Comparison of ENCODE assay signal across 23 cellular contexts in the genomic region with DNA sequence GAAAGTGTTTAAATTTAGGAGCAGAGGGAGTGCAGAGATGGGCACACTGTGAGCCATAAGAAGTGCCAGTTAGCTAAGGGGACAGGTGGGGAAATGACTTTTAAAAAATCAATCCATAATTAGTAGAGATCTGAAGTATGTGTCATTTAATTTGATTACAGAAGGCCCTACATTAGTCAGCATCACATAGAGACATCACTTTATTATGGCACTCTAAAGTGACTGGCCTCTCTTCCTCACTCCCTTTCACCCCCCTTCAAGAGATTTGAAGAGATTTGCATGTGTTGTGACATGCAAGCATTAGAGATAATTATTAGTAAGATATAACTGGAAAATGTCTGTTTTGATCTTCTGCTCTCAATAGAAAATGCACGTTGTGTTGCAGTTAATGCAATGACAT.
DNase-seq lines count a peak whose midpoint lies in the region; ATAC-seq, FAIRE-seq and TF ChIP-seq lines count a peak whose summit lies in the region.
"Had no signal": no experiment of that assay in that cellular context is flagged by ENCODE, and none has a peak within 500 bp of the region (broad histone marks: within the 10 kb centered on the region; RNA-seq: fewer than 3 reads in every experiment).

No MANE protein-coding gene starts in this region.

- RAD21 ChIA-PET in HCT116 (lab: Charles Lee; ENCODE audit: low non-redundant PET in 1 of 2, low total read pairs in 2 of 2, uncharacterized antibody in 2 of 2, unreplicated experiment in 2 of 2), result no interaction called here

- ATAC-seq in HCT116 (no peak), HG03520 (IDR thresholded peaks at IDR 0.05; ENCODE audit: unreplicated experiment) (no peak), GM21825 (IDR thresholded peaks at IDR 0.05; ENCODE audit: unreplicated experiment) (no peak)
- ATAC-seq: body of pancreas, left lobe of liver had no signal

- DNase-seq in HCT116 (ENCODE audit: low read depth, low spot score) (no peak), astrocyte (ENCODE audit: low read depth) (no peak), GF-D8 (lab: John Stamatoyannopoulos, UW) (no peak)
- no peak for DNase-seq in effector memory CD4-positive, alpha-beta T cell
- DNase-seq: activated CD4-positive, alpha-beta T cell treated with anti-CD3 and anti-CD28 coated beads, Interleukin-2, amount 10 ng/mL, durations not matched to agents 24 days and 14 days; activated T-cell treated with anti-CD3 and anti-CD28 coated beads for 4 hours; body of pancreas; NCI-H1092 treated with DMSO at 0.1 percent for 48 hours; NCI-H774; pancreas; Peyer's patch; stimulated activated CD8-positive, alpha-beta memory T cell treated with anti-CD3 and anti-CD28 coated beads, Interleukin-4, amount 100 ng/mL, for 48 hours had no signal

- peak overlapping the region; percentile 13 for H3K27ac Mint-ChIP-seq in astrocyte (ENCODE audit: unreplicated experiment)
- H3K27ac Mint-ChIP-seq: B cell had no signal

- no peak overlapping the region for H3K4me3 Mint-ChIP-seq in astrocyte (ENCODE audit: unreplicated experiment)
- H3K4me3 Mint-ChIP-seq: B cell; dendritic cell treated with granulocyte-macrophage colony-stimulating factor and Interleukin-4, amounts not matched to agents 40 ng/mL and 50 ng/mL, for 4 days had no signal

- H4K20me1 ChIP-seq in HCT116 (ENCODE audit: insufficient read depth) (no peaks in the 10 kb centered on the region), astrocyte (ENCODE audit: insufficient read depth, low read length) (no peaks in the 10 kb centered on the region)

- H3K79me2 ChIP-seq in ACC112 (ENCODE audit: control insufficient read depth, insufficient read depth, low read length, unreplicated experiment) (peaks cover 9% of the 10 kb centered on the region), HCT116 (ENCODE audit: insufficient read depth, low read length) (no peaks in the 10 kb centered on the region), astrocyte (ENCODE audit: insufficient read depth, low read length) (no peaks in the 10 kb centered on the region)

- H3K27ac ChIP-seq in ACC112 (ENCODE audit: low read depth, low read length) (peak overlapping the region; percentile 72), HCT116 (ENCODE audit: low read depth, low read length) (no peak overlapping the region), astrocyte (ENCODE audit: low read depth, low read length) (peak overlapping the region; percentile 60), mesodermal cell (ENCODE audit: low read depth, low read length, severe bottlenecking) (peak overlapping the region; percentile 63)
- H3K27ac ChIP-seq in effector memory CD4-positive, alpha-beta T cell (ENCODE audit: insufficient read depth, low read length, poor library complexity, severe bottlenecking), result no peak overlapping the region
- H3K27ac ChIP-seq: body of pancreas, KMS-11, pancreas, Peyer's patch, suprapubic skin had no signal

- no peaks in the 10 kb centered on the region for H3K36me3 Mint-ChIP-seq in astrocyte (ENCODE audit: low read depth, unreplicated experiment)

- CTCF ChIA-PET in HCT116 (lab: Charles Lee), result no interaction called here

- peak overlapping the region; percentile 70 for H3K4me2 ChIP-seq in HCT116 (ENCODE audit: low read length)
- peak overlapping the region; percentile 52 for H3K4me2 ChIP-seq in astrocyte (ENCODE audit: low read length)
- H3K4me2 ChIP-seq: KMS-11 had no signal

- H3K4me1 Mint-ChIP-seq in astrocyte (ENCODE audit: low read depth, unreplicated experiment), result peaks cover 24% of the 10 kb centered on the region

- no peaks in the 10 kb centered on the region for H3K9me2 ChIP-seq in HCT116 (ENCODE audit: insufficient read depth)

- H3K27me3 Mint-ChIP-seq in astrocyte (ENCODE audit: low read depth, unreplicated experiment), result no peaks in the 10 kb centered on the region
- H3K27me3 Mint-ChIP-seq: activated CD4-positive, alpha-beta T cell treated with anti-CD3 and anti-CD28 coated beads, Interleukin-2, amount 10 ng/mL, durations not matched to agents 24 days and 14 days; B cell; dendritic cell treated with granulocyte-macrophage colony-stimulating factor and Interleukin-4, amounts not matched to agents 40 ng/mL and 50 ng/mL, for 4 days had no signal

- no peaks in the 10 kb centered on the region for H3K27me3 ChIP-seq in ACC112 (ENCODE audit: insufficient read depth, low read length)
- H3K27me3 ChIP-seq in HCT116 (ENCODE audit: insufficient read depth, low read length), result no peaks in the 10 kb centered on the region
- no peaks in the 10 kb centered on the region for H3K27me3 ChIP-seq in astrocyte (ENCODE audit: insufficient read depth, low read length)
- no peaks in the 10 kb centered on the region for H3K27me3 ChIP-seq in effector memory CD4-positive, alpha-beta T cell (replicated peaks; ENCODE audit: control insufficient read depth, insufficient read depth, low read length, poor library complexity, severe bottlenecking)
- H3K27me3 ChIP-seq: body of pancreas, pancreas, Peyer's patch, suprapubic skin had no signal

- H3K9me3 Mint-ChIP-seq in astrocyte (ENCODE audit: unreplicated experiment), result no peaks in the 10 kb centered on the region
- H3K9me3 Mint-ChIP-seq: activated naive CD4-positive, alpha-beta T cell treated with anti-CD3 and anti-CD28 coated beads, Interleukin-2, amount 50 U/mL, for 72 hours; dendritic cell treated with granulocyte-macrophage colony-stimulating factor and Interleukin-4, amounts not matched to agents 40 ng/mL and 50 ng/mL, for 4 days had no signal

- no peak for TF ChIP-seq RAD21 in HCT116 (IDR thresholded peaks at IDR 0.05; ENCODE audit: low read depth)

- WGBS in mesodermal cell (ENCODE audit: insufficient coverage in 2 of 2), 2 experiments, result 100% methylated on average over 1 of the region's 1 CpG; no CpG with 5 or more reads in 1 of the 2 experiments

- H2AFZ ChIP-seq in ACC112 (ENCODE audit: low read length, unreplicated experiment), result no peak overlapping the region
- no peak overlapping the region for H2AFZ ChIP-seq in HCT116 (ENCODE audit: low read depth, low read length, poor library complexity, severe bottlenecking)
- H2AFZ ChIP-seq in astrocyte (ENCODE audit: low read depth, low read length), result no peak overlapping the region

- H3K9me3 ChIP-seq in HCT116 (ENCODE audit: control insufficient read depth in 1 of 2, insufficient read depth in 1 of 2, low read depth in 1 of 2, low read length in 2 of 2) (no peaks in the 10 kb centered on the region), astrocyte (ENCODE audit: insufficient read depth, low read depth, low read length) (no peaks in the 10 kb centered on the region), mesodermal cell (ENCODE audit: control insufficient read depth, low read length) (no peaks in the 10 kb centered on the region)
- H3K9me3 ChIP-seq in effector memory CD4-positive, alpha-beta T cell (ENCODE audit: control insufficient read depth, low read length), result no peaks in the 10 kb centered on the region
- H3K9me3 ChIP-seq: body of pancreas, pancreas, Peyer's patch, suprapubic skin had no signal

- TF ChIP-seq CTCF in HCT116 (IDR thresholded peaks at IDR 0.05 in 2 of 3, conservative IDR thresholded peaks at IDR 0.05 in 1 of 3; ENCODE audit: borderline replicate concordance in 1 of 3, insufficient read depth in 1 of 3, low read depth in 2 of 3, low read length in 2 of 3) (no peak), astrocyte (IDR thresholded peaks at IDR 0.05; ENCODE audit: insufficient read depth, low read depth, low read length) (no peak)

- H3K4me1 ChIP-seq in ACC112 (ENCODE audit: control insufficient read depth, insufficient read depth, low read length, unreplicated experiment), result peaks cover 41% of the 10 kb centered on the region
- peaks cover 54 to 55% of the 10 kb centered on the region in 2 experiments for H3K4me1 ChIP-seq in HCT116 (ENCODE audit: control insufficient read depth in 1 of 2, insufficient read depth in 2 of 2, low read length in 2 of 2)
- peaks cover 43% of the 10 kb centered on the region for H3K4me1 ChIP-seq in astrocyte (ENCODE audit: insufficient read depth, low read length)
- H3K4me1 ChIP-seq in mesodermal cell (ENCODE audit: control insufficient read depth, insufficient read depth, low read length, poor library complexity, severe bottlenecking), result peaks cover 38% of the 10 kb centered on the region
- H3K4me1 ChIP-seq in effector memory CD4-positive, alpha-beta T cell (ENCODE audit: control insufficient read depth, insufficient read depth, low read length, poor library complexity, severe bottlenecking), result no peaks in the 10 kb centered on the region
- H3K4me1 ChIP-seq: pancreas had no signal

- no peak for FAIRE-seq in astrocyte (lab: Jason Lieb, UNC)
- FAIRE-seq: pancreas had no signal

- H3K4me3 ChIP-seq in ACC112 (ENCODE audit: low read depth, low read length), result no peak overlapping the region
- no peak overlapping the region for H3K4me3 ChIP-seq in HCT116 (replicated peaks in 1 of 2; ENCODE audit: low read depth in 1 of 2, low read length in 2 of 2)
- no peak overlapping the region for H3K4me3 ChIP-seq in astrocyte (ENCODE audit: insufficient read depth, low read depth, low read length)
- no peak overlapping the region for H3K4me3 ChIP-seq in mesodermal cell (ENCODE audit: extremely low read depth, insufficient read depth, low read length, poor library complexity, severe bottlenecking)
- H3K4me3 ChIP-seq in effector memory CD4-positive, alpha-beta T cell (ENCODE audit: insufficient read depth, low read depth, low read length, poor library complexity, severe bottlenecking), result no peak overlapping the region
- H3K4me3 ChIP-seq: body of pancreas, pancreas, Peyer's patch, skin epidermis, suprapubic skin had no signal

- H3K36me3 ChIP-seq in ACC112 (ENCODE audit: insufficient read depth, low read length) (no peaks in the 10 kb centered on the region), HCT116 (ENCODE audit: control insufficient read depth in 1 of 2, insufficient read depth in 2 of 2, low read length in 2 of 2) (no peaks in the 10 kb centered on the region), astrocyte (ENCODE audit: insufficient read depth, low read length) (no peaks in the 10 kb centered on the region), mesodermal cell (ENCODE audit: control insufficient read depth, insufficient read depth, low read length) (no peaks in the 10 kb centered on the region)
- H3K36me3 ChIP-seq in effector memory CD4-positive, alpha-beta T cell (ENCODE audit: control insufficient read depth, insufficient read depth, low read length), result no peaks in the 10 kb centered on the region
- H3K36me3 ChIP-seq: pancreas, Peyer's patch, suprapubic skin had no signal

- no peak for TF ChIP-seq POLR2A in HCT116 (IDR thresholded peaks at IDR 0.05; ENCODE audit: borderline replicate concordance, extremely low read depth, insufficient read depth, insufficient read length)

- intact Hi-C loops in HCT116 (cut with micrococcal nuclease), result no loop called here

- POLR2A ChIA-PET in HCT116 (lab: Charles Lee), result interaction anchor here (0.7 to 1.5 kb wide), 3 partner anchors 13 to 87 kb away, joined by 3 to 5 read pairs (median 3); partner anchors contain the start of genes MKKS and SLX4IP

- no TSS peak for BruUV-seq in HCT116 (replicated peaks; lab: Mats Ljungman, UMichigan)

- H3K9ac ChIP-seq in HCT116 (ENCODE audit: low read length) (no peak overlapping the region), astrocyte (ENCODE audit: low read length) (peak overlapping the region; percentile 1)
- H3K9ac ChIP-seq: KMS-11 had no signal

TF ChIP-seq in HCT116, 20 proteins besides CTCF, POLR2A, EP300 and RAD21 (continues in another document):
- no peak for TF ChIP-seq SP1 (IDR thresholded peaks at IDR 0.05; ENCODE audit: low read depth)

Comparison
In these comparisons a context has a peak if more than half of its experiments do, and no peak if none do; other contexts are left out.
1. H3K27ac ChIP-seq: peak in ACC112 (single experiment), astrocyte (single experiment) and mesodermal cell (single experiment); none in HCT116 (single experiment) and effector memory CD4-positive, alpha-beta T cell (single experiment).